ENCODE assay signal across 20 cellular contexts in genomic region chr1:201156346-201156745, GRCh38. TPM values are rescaled to one million over a fixed set of nuclear protein-coding genes. Genes with fewer than 3 reads are reported as not detected.
DNase-seq lines count a peak whose midpoint lies in the region; ATAC-seq, FAIRE-seq and TF ChIP-seq lines count a peak whose summit lies in the region.
"Had no signal": no experiment of that assay in that cellular context is flagged by ENCODE, and none has a peak within 500 bp of the region (broad histone marks: within the 10 kb centered on the region; RNA-seq: fewer than 3 reads in every experiment).

No MANE protein-coding gene starts in this region.

- H3K27ac Mint-ChIP-seq in CD14-positive monocyte = no peak overlapping the region
- H3K27ac Mint-ChIP-seq in CD8-positive, alpha-beta memory T cell = peak overlapping the region in 1 of 8 donors; percentile 54
- H3K27ac Mint-ChIP-seq: CD8-positive, alpha-beta T cell; HFFc6 had no signal

- intact Hi-C loops in CD14-positive monocyte (cut with micrococcal nuclease) = no loop called here

- peaks cover 9% of the 10 kb centered on the region for H3K79me2 ChIP-seq in osteoblast (ENCODE audit: insufficient read depth, low read length)

- H3K4me3 Mint-ChIP-seq in CD14-positive monocyte = no peak overlapping the region
- H3K4me3 Mint-ChIP-seq in CD8-positive, alpha-beta memory T cell = peak overlapping the region in 4 of 7 donors; percentile 5 to 68 (median 32)
- H3K4me3 Mint-ChIP-seq: CD8-positive, alpha-beta T cell; HFFc6 had no signal

- no peaks in the 10 kb centered on the region for H3K9me3 ChIP-seq in CD8-positive, alpha-beta memory T cell (ENCODE audit: low read length)
- H3K9me3 ChIP-seq in osteoblast (ENCODE audit: low read depth, low read length) = no peaks in the 10 kb centered on the region
- H3K9me3 ChIP-seq: Caco-2 had no signal

- peaks cover 16% of the 10 kb centered on the region for H3K4me1 Mint-ChIP-seq in CD14-positive monocyte
- H3K4me1 Mint-ChIP-seq in CD8-positive, alpha-beta memory T cell = peaks cover 17 to 27% (median 27%) of the 10 kb centered on the region in 3 donors

- TF ChIP-seq CTCF in CD14-positive monocyte (IDR thresholded peaks at IDR 0.05) = no peak
- TF ChIP-seq CTCF in coronary artery (IDR thresholded peaks at IDR 0.05) = no peak
- TF ChIP-seq CTCF in osteoblast (IDR thresholded peaks at IDR 0.05; ENCODE audit: extremely low read depth, low read depth, low read length) = no peak

- no peak overlapping the region for H3K27ac ChIP-seq in CD8-positive, alpha-beta memory T cell (ENCODE audit: low read depth, low read length)
- H3K27ac ChIP-seq in coronary artery (no peak overlapping the region), osteoblast (ENCODE audit: low read depth, low read length) (no peak overlapping the region)
- H3K27ac ChIP-seq: BLaER1 treated with 17β-estradiol and CSF1 and Interleukin-3, amounts not matched to agents 10 nM and 100 nM had no signal

- H3K4me3 ChIP-seq in CD8-positive, alpha-beta memory T cell (ENCODE audit: low read length) = no peak overlapping the region
- H3K4me3 ChIP-seq in coronary artery = no peak overlapping the region
- H3K4me3 ChIP-seq in osteoblast (ENCODE audit: insufficient read depth, low read length) = no peak overlapping the region
- H3K4me3 ChIP-seq: BLaER1 treated with 17β-estradiol and CSF1 and Interleukin-3, amounts not matched to agents 10 nM and 100 nM; HAP-1 had no signal

- H3K36me3 ChIP-seq in CD8-positive, alpha-beta memory T cell (ENCODE audit: insufficient read depth, low read length) = no peaks in the 10 kb centered on the region
- H3K36me3 ChIP-seq in osteoblast (ENCODE audit: insufficient read depth, low read length) = peaks cover 5% of the 10 kb centered on the region

- H3K4me2 ChIP-seq in osteoblast (ENCODE audit: insufficient read depth, low read length) = no peak overlapping the region
- H3K4me2 ChIP-seq: BLaER1 treated with 17β-estradiol and CSF1 and Interleukin-3, amounts not matched to agents 10 nM and 100 nM had no signal

- POLR2A ChIA-PET in CD8-positive, alpha-beta memory T cell (lab: Charles Lee) = no interaction called here

- CTCF ChIA-PET in CD8-positive, alpha-beta memory T cell (lab: Charles Lee) = no interaction called here

- H3K27me3 Mint-ChIP-seq in CD14-positive monocyte (ENCODE audit: low read depth in 3 of 3) = peaks cover 0 to 7% (median 0%) of the 10 kb centered on the region in 3 donors
- peaks cover 5 to 38% of the 10 kb centered on the region in 2 donors for H3K27me3 Mint-ChIP-seq in CD8-positive, alpha-beta memory T cell

- peak; percentile 15 for DNase-seq in CD14-positive monocyte (ENCODE audit: low spot score)
- no peak for DNase-seq in CD8-positive, alpha-beta memory T cell
- peak; percentile 16 for DNase-seq in coronary artery (ENCODE audit: low spot score)
- DNase-seq in osteoblast (ENCODE audit: insufficient read length, low spot score, missing footprints) = peak; percentile 22
- no peak for DNase-seq in NCI-H1105 (lab: John Stamatoyannopoulos, UW)
- no peak for DNase-seq in frontal cortex (ENCODE audit: low spot score in 2 of 2)
- DNase-seq: ACHN; Caco-2; CD8-positive, alpha-beta T cell; DND-41; GDM1; HFFc6 had no signal

- H3K9me3 Mint-ChIP-seq in CD14-positive monocyte = peaks cover 0 to 5% (median 0%) of the 10 kb centered on the region in 7 donors
- H3K9me3 Mint-ChIP-seq in CD8-positive, alpha-beta memory T cell = no peaks in the 10 kb centered on the region
- H3K9me3 Mint-ChIP-seq: CD8-positive, alpha-beta T cell; HFFc6 had no signal

- FAIRE-seq in frontal cortex (lab: Jason Lieb, UNC) = no peak
- FAIRE-seq: GM19239, H1 had no signal

- peaks cover 2 to 4% of the 10 kb centered on the region in 2 donors for H3K36me3 Mint-ChIP-seq in CD14-positive monocyte
- H3K36me3 Mint-ChIP-seq in CD8-positive, alpha-beta memory T cell = peaks cover 0 to 9% (median 0%) of the 10 kb centered on the region in 3 donors
- H3K36me3 Mint-ChIP-seq: IgD-negative memory B cell had no signal

- H4K20me1 ChIP-seq in osteoblast (ENCODE audit: insufficient read depth, low read length) = no peaks in the 10 kb centered on the region
- H4K20me1 ChIP-seq: BLaER1 treated with 17β-estradiol and CSF1 and Interleukin-3, amounts not matched to agents 10 nM and 100 nM had no signal

- no peaks in the 10 kb centered on the region for H3K27me3 ChIP-seq in CD8-positive, alpha-beta memory T cell (ENCODE audit: insufficient read depth, low read length, poor library complexity, severe bottlenecking)
- peaks cover 16% of the 10 kb centered on the region for H3K27me3 ChIP-seq in osteoblast (ENCODE audit: insufficient read depth, low read length)
- H3K27me3 ChIP-seq: BLaER1 treated with 17β-estradiol and CSF1 and Interleukin-3, amounts not matched to agents 10 nM and 100 nM had no signal

- peaks cover 22% of the 10 kb centered on the region for H3K4me1 ChIP-seq in CD8-positive, alpha-beta memory T cell (ENCODE audit: insufficient read depth, low read length)
- peaks cover 13% of the 10 kb centered on the region for H3K4me1 ChIP-seq in osteoblast (ENCODE audit: insufficient read depth, low read length)

- ATAC-seq in HG02885 (IDR thresholded peaks at IDR 0.05; ENCODE audit: poor library complexity, unreplicated experiment) = no peak
- ATAC-seq: CD8-positive, alpha-beta T cell had no signal

- H2AFZ ChIP-seq in osteoblast (ENCODE audit: low read length) = no peak overlapping the region

RNA-seq across cellular contexts. Expression of gene TMEM9, which starts 2.1 kb away (rescaled TPM):
- polyA plus RNA-seq in CD14-positive monocyte = 10 to 100 TPM; 22.4 to 43.6 TPM
- total RNA-seq in CD8-positive, alpha-beta memory T cell = 10 to 100 TPM; 16.3 to 17.1 TPM
- 32.8 TPM for polyA plus RNA-seq in CD8-positive, alpha-beta memory T cell
- total RNA-seq in osteoblast = 38.9 and 45.6 TPM in 2 replicates
- 73.4 TPM for total RNA-seq in frontal cortex

RNA-seq across cellular contexts. Expression of gene ASCL5, which starts 29.4 kb away (rescaled TPM):
- polyA plus RNA-seq in CD14-positive monocyte = not detected
- total RNA-seq in CD8-positive, alpha-beta memory T cell = under 1 TPM in 1 of 2 experiments, not detected in 1; 0.22 TPM
- not detected for polyA plus RNA-seq in CD8-positive, alpha-beta memory T cell
- total RNA-seq in osteoblast (not detected in 2 replicates), frontal cortex (not detected)
- total RNA-seq: A172, HFFc6, HT1080 had no signal
- polyA plus RNA-seq: IgD-negative memory B cell had no signal

RNA-seq across cellular contexts. Expression of gene IGFN1, which starts 34.3 kb away (rescaled TPM):
- polyA plus RNA-seq in CD14-positive monocyte = not detected
- total RNA-seq in CD8-positive, alpha-beta memory T cell = not detected
- not detected for polyA plus RNA-seq in CD8-positive, alpha-beta memory T cell
- total RNA-seq in osteoblast = under 0.01 TPM in 2 replicates
- under 0.01 TPM for total RNA-seq in frontal cortex
- total RNA-seq: CD8-positive, alpha-beta T cell; H1; HFFc6 had no signal
- polyA plus RNA-seq: H1, IgD-negative memory B cell had no signal

RNA-seq across cellular contexts. Expression of gene CACNA1S, which starts 44.1 kb away (rescaled TPM):
- polyA plus RNA-seq in CD14-positive monocyte = not detected
- not detected for total RNA-seq in CD8-positive, alpha-beta memory T cell
- not detected for polyA plus RNA-seq in CD8-positive, alpha-beta memory T cell
- not detected in 2 replicates for total RNA-seq in osteoblast
- total RNA-seq in frontal cortex = under 0.01 TPM
- total RNA-seq: A172; CD8-positive, alpha-beta T cell; H1; HFFc6; HT1080 had no signal
- polyA plus RNA-seq: IgD-negative memory B cell had no signal

Comparison
In these comparisons a context has a peak if more than half of its experiments do, and no peak if none do; other contexts are left out.
1. DNase-seq: peak in CD14-positive monocyte (single experiment), coronary artery (single experiment) and osteoblast (single experiment); none in CD8-positive, alpha-beta memory T cell (0 of 5), NCI-H1105 (single experiment) and frontal cortex (0 of 2).
2. H3K4me3 Mint-ChIP-seq: peak in CD8-positive, alpha-beta memory T cell (4 of 7); none in CD14-positive monocyte (0 of 2).